In genomic region chr7:134875867-134876266, GRCh38 we compare ENCODE assay signal across 18 cellular contexts.
DNase-seq lines count a peak whose midpoint lies in the region; ATAC-seq and TF ChIP-seq lines count a peak whose summit lies in the region.
"Had no signal": no experiment of that assay in that cellular context is flagged by ENCODE, and none has a peak within 500 bp of the region (broad histone marks: within the 10 kb centered on the region; RNA-seq: fewer than 3 reads in every experiment).

No MANE protein-coding gene starts in this region.

- peak overlapping the region; percentile 41 to 70 (median 50) for H3K27ac ChIP-seq in transverse colon
- no peak overlapping the region for H3K27ac ChIP-seq in substantia nigra (ENCODE audit: low read depth, low read length, poor library complexity, severe bottlenecking)
- H3K27ac ChIP-seq: C4-2B, pancreas, SJCRH30 had no signal

- H3K27ac Mint-ChIP-seq in activated CD4-positive, alpha-beta T cell treated with anti-CD3 and anti-CD28 coated beads, Interleukin-2, amount 10 ng/mL, durations not matched to agents 7 days and 5 days = no peak overlapping the region
- H3K27ac Mint-ChIP-seq: activated naive CD8-positive, alpha-beta T cell treated with anti-CD3 and anti-CD28 coated beads, Interleukin-2, amount 10 ng/mL, durations not matched to agents 7 days and 5 days had no signal

- DNase-seq in HCEC 1CT (peak; percentile 85), choroid plexus epithelial cell (ENCODE audit: low read depth) (peak; percentile 86), myocyte (ENCODE audit: low read depth) (peak; percentile 41), transverse colon (no peak), substantia nigra (lab: John Stamatoyannopoulos, UW) (no peak)
- no peak for DNase-seq in activated CD4-positive, alpha-beta T cell treated with anti-CD3 and anti-CD28 coated beads, Interleukin-2, amount 10 ng/mL, durations not matched to agents 7 days and 5 days
- DNase-seq: activated CD4-positive, alpha-beta T cell treated with anti-CD3 and anti-CD28 coated beads, Interleukin-2, amount 50 U/mL, for 1 hour; activated naive CD8-positive, alpha-beta T cell treated with anti-CD3 and anti-CD28 coated beads, Interleukin-2, amount 10 ng/mL, durations not matched to agents 7 days and 5 days; activated T-cell treated with anti-CD3 and anti-CD28 coated beads, Interleukin-2, amount 50 U/mL, for 1 hour; DMS79; NCI-H1694; pancreas; SJCRH30; stimulated activated CD4-positive, alpha-beta T cell treated with anti-CD3 and anti-CD28 coated beads, Interleukin-12 subunit alpha, Interleukin-12 subunit beta, amount 100 ng/mL, for 4 hours; stimulated activated naive CD4-positive, alpha-beta T cell had no signal

- POLR2A ChIA-PET in activated CD4-positive, alpha-beta T cell treated with anti-CD3 and anti-CD28 coated beads, Interleukin-2, amount 10 ng/mL, durations not matched to agents 7 days and 5 days (lab: Charles Lee) = no interaction called here

- no peaks in the 10 kb centered on the region for H3K36me3 Mint-ChIP-seq in activated CD4-positive, alpha-beta T cell treated with anti-CD3 and anti-CD28 coated beads, Interleukin-2, amount 10 ng/mL, durations not matched to agents 7 days and 5 days (ENCODE audit: low read depth)
- H3K36me3 Mint-ChIP-seq: activated naive CD8-positive, alpha-beta T cell treated with anti-CD3 and anti-CD28 coated beads, Interleukin-2, amount 10 ng/mL, durations not matched to agents 7 days and 5 days had no signal

- H3K9me3 ChIP-seq in transverse colon = no peaks in the 10 kb centered on the region
- H3K9me3 ChIP-seq: pancreas, SJCRH30 had no signal

- H3K9me3 Mint-ChIP-seq in activated CD4-positive, alpha-beta T cell treated with anti-CD3 and anti-CD28 coated beads, Interleukin-2, amount 10 ng/mL, durations not matched to agents 7 days and 5 days = no peaks in the 10 kb centered on the region
- H3K9me3 Mint-ChIP-seq: activated naive CD8-positive, alpha-beta T cell treated with anti-CD3 and anti-CD28 coated beads, Interleukin-2, amount 10 ng/mL, durations not matched to agents 7 days and 5 days; central memory CD8-positive, alpha-beta T cell had no signal

- peaks cover 4% of the 10 kb centered on the region for H3K27me3 Mint-ChIP-seq in activated CD4-positive, alpha-beta T cell treated with anti-CD3 and anti-CD28 coated beads, Interleukin-2, amount 10 ng/mL, durations not matched to agents 7 days and 5 days
- H3K27me3 Mint-ChIP-seq: activated naive CD8-positive, alpha-beta T cell treated with anti-CD3 and anti-CD28 coated beads, Interleukin-2, amount 10 ng/mL, durations not matched to agents 7 days and 5 days had no signal

- CTCF ChIA-PET in activated CD4-positive, alpha-beta T cell treated with anti-CD3 and anti-CD28 coated beads, Interleukin-2, amount 10 ng/mL, durations not matched to agents 7 days and 5 days (lab: Charles Lee) = no interaction called here

- H3K4me3 Mint-ChIP-seq in activated CD4-positive, alpha-beta T cell treated with anti-CD3 and anti-CD28 coated beads, Interleukin-2, amount 10 ng/mL, durations not matched to agents 7 days and 5 days = no peak overlapping the region
- H3K4me3 Mint-ChIP-seq: activated naive CD8-positive, alpha-beta T cell treated with anti-CD3 and anti-CD28 coated beads, Interleukin-2, amount 10 ng/mL, durations not matched to agents 7 days and 5 days; central memory CD8-positive, alpha-beta T cell had no signal

- in situ Hi-C loops in transverse colon (cut with MboI; ENCODE audit: low pct_ligation_motif_present in 1 of 4, low pct_unique_long_range_greater_than_20kb in 1 of 4, low sequenced_read_pairs in 3 of 4) = no loop called here

- intact Hi-C loops in transverse colon (cut with DNase I; ENCODE audit: low total_unique reads) = no loop called here

- peaks cover 0 to 26% (median 4%) of the 10 kb centered on the region in 4 donors for H3K4me1 ChIP-seq in transverse colon
- H3K4me1 ChIP-seq: pancreas had no signal

- no peak for ATAC-seq in HG03354 (IDR thresholded peaks at IDR 0.05; ENCODE audit: poor library complexity, severe bottlenecking, unreplicated experiment)

- WGBS in transverse colon (ENCODE audit: low coverage in 1 of 2), 2 donors = 68 to 76% methylated on average over 5 of the region's 5 CpGs

- no peaks in the 10 kb centered on the region for H3K27me3 ChIP-seq in transverse colon
- H3K27me3 ChIP-seq: pancreas, SJCRH30 had no signal

- no peak for TF ChIP-seq EP300 in transverse colon (IDR thresholded peaks at IDR 0.05; ENCODE audit: low read depth)

- TF ChIP-seq POLR2A in transverse colon (IDR thresholded peaks at IDR 0.05) = no peak

- no peak overlapping the region for H3K4me3 ChIP-seq in choroid plexus epithelial cell (ENCODE audit: low read depth, low read length)
- no peak overlapping the region for H3K4me3 ChIP-seq in transverse colon
- H3K4me3 ChIP-seq: pancreas, SJCRH30 had no signal

- H3K36me3 ChIP-seq in transverse colon = no peaks in the 10 kb centered on the region
- H3K36me3 ChIP-seq: pancreas, SJCRH30 had no signal

- TF ChIP-seq CTCF in choroid plexus epithelial cell (conservative IDR thresholded peaks at IDR 0.05; ENCODE audit: low read depth, low read length) = no peak
- TF ChIP-seq CTCF in transverse colon (IDR thresholded peaks at IDR 0.05) = no peak

- H3K4me1 Mint-ChIP-seq in activated CD4-positive, alpha-beta T cell treated with anti-CD3 and anti-CD28 coated beads, Interleukin-2, amount 10 ng/mL, durations not matched to agents 7 days and 5 days = peaks cover 8% of the 10 kb centered on the region
- H3K4me1 Mint-ChIP-seq: central memory CD8-positive, alpha-beta T cell had no signal

Comparison
In these comparisons a context has a peak if more than half of its experiments do, and no peak if none do; other contexts are left out.
1. DNase-seq: peak in HCEC 1CT (single experiment), choroid plexus epithelial cell (single experiment) and myocyte (single experiment); none in transverse colon (single experiment), activated CD4-positive, alpha-beta T cell treated with anti-CD3 and anti-CD28 coated beads, Interleukin-2, amount 10 ng/mL, durations not matched to agents 7 days and 5 days (single experiment) and substantia nigra (0 of 49).